Comparison of ENCODE assay signal across 5 cellular contexts in the genomic region with DNA sequence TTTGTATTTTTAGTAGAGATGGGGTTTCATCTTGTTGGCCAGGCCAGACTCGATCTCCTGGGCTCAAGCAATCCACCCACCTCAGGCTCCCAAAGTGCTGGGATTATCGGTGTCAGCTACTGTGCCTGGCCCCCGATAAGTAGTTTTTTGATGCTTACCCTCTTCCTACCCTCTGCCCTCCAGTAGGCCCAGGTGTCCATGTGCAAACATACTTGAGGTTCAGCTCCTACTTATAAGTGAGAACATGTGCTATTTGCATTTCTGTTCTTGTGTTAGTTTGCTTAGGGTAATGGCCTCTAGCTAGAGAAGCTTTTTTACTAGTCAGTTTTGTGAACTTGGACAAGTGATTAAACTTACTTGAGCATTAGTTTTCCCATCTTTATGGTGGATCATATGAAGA.
"Had no signal": no experiment of that assay in that cellular context is flagged by ENCODE, and none has a peak within 500 bp of the region (broad histone marks: within the 10 kb centered on the region; RNA-seq: fewer than 3 reads in every experiment).

No MANE protein-coding gene starts in this region.

- DNase-seq: IMR-90, KBM-7 had no signal

- H3K27ac ChIP-seq: HL-60 had no signal

- H3K4me3 ChIP-seq: K562 had no signal

- ATAC-seq: HepG2, K562 had no signal
